ENCODE assay signal across 8 cellular contexts in genomic region chr19:10510301-10510802, GRCh38. TPM values are rescaled to one million over a fixed set of nuclear protein-coding genes. Genes with fewer than 3 reads are reported as not detected.
DNase-seq lines count a peak whose midpoint lies in the region; ATAC-seq and TF ChIP-seq lines count a peak whose summit lies in the region.

No MANE protein-coding gene starts in this region.

- peaks cover 16 to 40% (median 21%) of the 10 kb centered on the region in 4 donors for H3K4me1 Mint-ChIP-seq in CD4-positive, alpha-beta memory T cell

- no peak overlapping the region for H3K4me3 ChIP-seq in CD4-positive, alpha-beta memory T cell (ENCODE audit: low read length in 2 of 2)
- H3K4me3 ChIP-seq in Karpas-422 (ENCODE audit: low read length) (no peak overlapping the region), fibroblast of mammary gland (ENCODE audit: control insufficient read depth, low read depth, low read length) (no peak overlapping the region)

- CTCF ChIA-PET in CD4-positive, alpha-beta memory T cell (lab: Charles Lee; ENCODE audit: partially characterized antibody), result interaction anchor here (0.8 to 2.2 kb wide), 15 partner anchors 10 to 192 kb away, joined by 3 to 7 read pairs (median 4); partner anchors contain the start of gene QTRT1

- no peaks in the 10 kb centered on the region for H3K9me3 Mint-ChIP-seq in CD4-positive, alpha-beta memory T cell

- peak; percentile 60 for TF ChIP-seq CTCF in fibroblast of mammary gland (conservative IDR thresholded peaks at IDR 0.05; ENCODE audit: control insufficient read depth, insufficient read depth, low read depth, low read length)

- H3K79me2 ChIP-seq in Karpas-422 (ENCODE audit: low read length), result no peaks in the 10 kb centered on the region

- no peaks in the 10 kb centered on the region for H4K20me1 ChIP-seq in Karpas-422 (ENCODE audit: insufficient read depth, low read depth, low read length)

- H3K9me2 ChIP-seq in Karpas-422 (replicated peaks; ENCODE audit: insufficient read depth, low read length), result no peaks in the 10 kb centered on the region

- H2AFZ ChIP-seq in Karpas-422 (ENCODE audit: low read length), result no peak overlapping the region

- no peaks in the 10 kb centered on the region for H3K36me3 ChIP-seq in CD4-positive, alpha-beta memory T cell (ENCODE audit: insufficient read depth, low read length)
- H3K36me3 ChIP-seq in Karpas-422 (ENCODE audit: insufficient read depth, low read length), result no peaks in the 10 kb centered on the region

- H3K4me3 Mint-ChIP-seq in CD4-positive, alpha-beta memory T cell, result no peak overlapping the region

- intact Hi-C loops in CD4-positive, alpha-beta memory T cell (cut with micrococcal nuclease), result no loop called here

- H3K9ac ChIP-seq in Karpas-422 (ENCODE audit: low read length), result 0 out of 2 replicates have a peak overlapping the region, but pooled peaks have one; percentile 38

- H3K4me1 ChIP-seq in CD4-positive, alpha-beta memory T cell (ENCODE audit: insufficient read depth, low read length), result peaks cover 34% of the 10 kb centered on the region
- H3K4me1 ChIP-seq in Karpas-422 (ENCODE audit: low read length), result peaks cover 3% of the 10 kb centered on the region; the same call in 1 of the 2 replicates

- ATAC-seq in GM18907 (IDR thresholded peaks at IDR 0.05; ENCODE audit: unreplicated experiment), result no peak

- peaks cover 20% of the 10 kb centered on the region for H3K27me3 ChIP-seq in CD4-positive, alpha-beta memory T cell (ENCODE audit: insufficient read depth, low read length)
- H3K27me3 ChIP-seq in Karpas-422 (ENCODE audit: low read length), result no peaks in the 10 kb centered on the region

- H3K36me3 Mint-ChIP-seq in CD4-positive, alpha-beta memory T cell, result peaks cover 0 to 2% of the 10 kb centered on the region in 2 donors

- no peak overlapping the region for H3K27ac Mint-ChIP-seq in CD4-positive, alpha-beta memory T cell

- no peaks in the 10 kb centered on the region for H3K9me3 ChIP-seq in CD4-positive, alpha-beta memory T cell (ENCODE audit: control insufficient read depth in 1 of 2, low read length in 2 of 2)
- H3K9me3 ChIP-seq in Karpas-422 (ENCODE audit: low read length), result no peaks in the 10 kb centered on the region

- no peak overlapping the region for H3K4me2 ChIP-seq in Karpas-422 (ENCODE audit: low read depth, low read length, poor library complexity, severe bottlenecking)

- DNase-seq in CD4-positive, alpha-beta memory T cell, result peak in 4 of 5 donors; percentile 39 to 59 (median 50)
- DNase-seq in Karpas-422 (peak; percentile 84), activated T-cell treated with anti-CD3 and anti-CD28 coated beads for 48 hours (ENCODE audit: low read depth) (peak; percentile 49), fibroblast of mammary gland (ENCODE audit: low read depth) (no peak), HT-29 (ENCODE audit: low spot score) (no peak), anterior cingulate cortex (lab: John Stamatoyannopoulos, UW) (no peak)
- peak; percentile 74 to 76 for DNase-seq in stimulated activated CD4-positive, alpha-beta T cell treated with anti-CD3 and anti-CD28 coated beads, Interleukin-2, amount 100 ng/mL, for 24 hours

- H3K27ac ChIP-seq in CD4-positive, alpha-beta memory T cell (ENCODE audit: low read depth, low read length), result no peak overlapping the region
- no peak overlapping the region for H3K27ac ChIP-seq in Karpas-422 (ENCODE audit: low read length)

- peaks cover 14 to 16% of the 10 kb centered on the region in 2 donors for H3K27me3 Mint-ChIP-seq in CD4-positive, alpha-beta memory T cell

- POLR2A ChIA-PET in CD4-positive, alpha-beta memory T cell (lab: Charles Lee; ENCODE audit: partially characterized antibody), result no interaction called here

RNA-seq across cellular contexts. Expression of gene S1PR5, which starts 6.9 kb away (rescaled TPM):
- 1 to 10 TPM; 1.6 to 1.9 TPM for total RNA-seq in CD4-positive, alpha-beta memory T cell
- 1 to 10 TPM; 1.3 to 3.1 TPM for polyA plus RNA-seq in CD4-positive, alpha-beta memory T cell
- not detected in 2 replicates for total RNA-seq in Karpas-422 (2014; rRNA removed; shearing (Covaris generic); ENCODE audit: low replicate concordance)
- total RNA-seq in HT-29 (2014; rRNA removed; shearing (Covaris generic)), result not detected in 2 replicates

RNA-seq across cellular contexts. Expression of gene KEAP1, which starts 7.2 kb away (rescaled TPM):
- 10 to 100 TPM; 49.2 to 60.1 TPM for total RNA-seq in CD4-positive, alpha-beta memory T cell
- 10 to 100 TPM; 35.7 to 55.0 TPM for polyA plus RNA-seq in CD4-positive, alpha-beta memory T cell
- 25.0 and 53.9 TPM in 2 replicates for total RNA-seq in Karpas-422 (2014; rRNA removed; shearing (Covaris generic); ENCODE audit: low replicate concordance)
- total RNA-seq in HT-29 (2014; rRNA removed; shearing (Covaris generic)), result 99.5 and 114 TPM in 2 replicates

RNA-seq across cellular contexts. Expression of gene ATG4D, which starts 33.4 kb away (rescaled TPM):
- 10 to 100 TPM; 51.5 to 58.6 TPM for total RNA-seq in CD4-positive, alpha-beta memory T cell
- polyA plus RNA-seq in CD4-positive, alpha-beta memory T cell, result 10 to 100 TPM in 1 of 2 donors, 1 to 10 TPM in 1; 9.3 to 22.1 TPM
- total RNA-seq in Karpas-422 (2014; rRNA removed; shearing (Covaris generic); ENCODE audit: low replicate concordance), result 7.0 and 15.2 TPM in 2 replicates
- 36.0 and 36.8 TPM in 2 replicates for total RNA-seq in HT-29 (2014; rRNA removed; shearing (Covaris generic))

RNA-seq across cellular contexts. Expression of gene KRI1, which starts 55.5 kb away (rescaled TPM):
- total RNA-seq in CD4-positive, alpha-beta memory T cell, result 10 to 100 TPM; 72.7 to 73.0 TPM
- polyA plus RNA-seq in CD4-positive, alpha-beta memory T cell, result 10 to 100 TPM in 1 of 2 donors, 1 to 10 TPM in 1; 3.2 to 36.3 TPM
- total RNA-seq in Karpas-422 (2014; rRNA removed; shearing (Covaris generic); ENCODE audit: low replicate concordance), result 30.0 and 41.7 TPM in 2 replicates
- total RNA-seq in HT-29 (2014; rRNA removed; shearing (Covaris generic)), result 38.3 and 68.1 TPM in 2 replicates

RNA-seq across cellular contexts. Expression of gene CDKN2D, which starts 58.4 kb away (rescaled TPM):
- 10 to 100 TPM; 25.6 to 29.2 TPM for total RNA-seq in CD4-positive, alpha-beta memory T cell
- polyA plus RNA-seq in CD4-positive, alpha-beta memory T cell, result 100 to 1,000 TPM; 130 to 159 TPM
- 2.3 and 3.7 TPM in 2 replicates for total RNA-seq in Karpas-422 (2014; rRNA removed; shearing (Covaris generic); ENCODE audit: low replicate concordance)
- total RNA-seq in HT-29 (2014; rRNA removed; shearing (Covaris generic)), result 21.1 and 23.0 TPM in 2 replicates

Comparison
In these comparisons a context has a peak if more than half of its experiments do, and no peak if none do; other contexts are left out.
1. DNase-seq: peak in CD4-positive, alpha-beta memory T cell (4 of 5), Karpas-422 (single experiment), activated T-cell treated with anti-CD3 and anti-CD28 coated beads for 48 hours (single experiment) and stimulated activated CD4-positive, alpha-beta T cell treated with anti-CD3 and anti-CD28 coated beads, Interleukin-2, amount 100 ng/mL, for 24 hours (2 of 2); none in fibroblast of mammary gland (single experiment), HT-29 (single experiment) and anterior cingulate cortex (0 of 58).